ENCODE assay signal across 8 cellular contexts in genomic region chr19:5826531-5827341, GRCh38. TPM values are rescaled to one million over a fixed set of nuclear protein-coding genes. Genes with fewer than 3 reads are reported as not detected.
DNase-seq lines count a peak whose midpoint lies in the region; ATAC-seq and TF ChIP-seq lines count a peak whose summit lies in the region.

No MANE protein-coding gene starts in this region.

- no peaks in the 10 kb centered on the region for H3K36me3 ChIP-seq in adipocyte (ENCODE audit: control insufficient read depth, insufficient read depth, low read length, severe bottlenecking)
- H3K36me3 ChIP-seq in transverse colon: no peaks in the 10 kb centered on the region

- ATAC-seq in GM19452 (IDR thresholded peaks at IDR 0.05; ENCODE audit: unreplicated experiment): no peak

- peak; percentile 43 to 66 for DNase-seq in HL-60 (ENCODE audit: low read depth in 1 of 2, low spot score in 1 of 2)
- DNase-seq in NCI-H82 (lab: John Stamatoyannopoulos, UW): peak; percentile 82
- peak; percentile 29 for DNase-seq in adipocyte (ENCODE audit: low read depth)
- DNase-seq in islet precursor cell: peak; percentile 92
- peak; percentile 88 for DNase-seq in transverse colon
- DNase-seq in activated gamma-delta T cell treated with Interleukin-2 at 50 U/mL for 16 hours: no peak

- H3K4me3 ChIP-seq in HL-60 (replicated peaks; ENCODE audit: insufficient read depth, low read length) (no peak overlapping the region), adipocyte (ENCODE audit: low read length) (peak overlapping the region; percentile 77), transverse colon (no peak overlapping the region)

- H3K9ac ChIP-seq in adipocyte (ENCODE audit: low read length): no peak overlapping the region

- TF ChIP-seq EP300 in transverse colon (IDR thresholded peaks at IDR 0.05; ENCODE audit: low read depth): no peak

- WGBS in transverse colon (ENCODE audit: low coverage in 1 of 2), 2 donors: 10 to 22% methylated on average over 4 to 24 of the region's 24 CpGs

- in situ Hi-C loops in transverse colon (cut with MboI; ENCODE audit: low pct_ligation_motif_present in 1 of 4, low pct_unique_long_range_greater_than_20kb in 1 of 4, low sequenced_read_pairs in 3 of 4): no loop called here

- H3K27me3 ChIP-seq in HL-60 (ENCODE audit: insufficient read depth, poor library complexity, severe bottlenecking): no peaks in the 10 kb centered on the region
- H3K27me3 ChIP-seq in adipocyte (replicated peaks; ENCODE audit: control insufficient read depth, insufficient read depth, low read length): peaks cover 22% of the 10 kb centered on the region
- H3K27me3 ChIP-seq in transverse colon: no peaks in the 10 kb centered on the region

- no peak for TF ChIP-seq POLR2A in transverse colon (IDR thresholded peaks at IDR 0.05)

- TF ChIP-seq CTCF in C4-2B (conservative IDR thresholded peaks at IDR 0.05) (no peak), HL-60 (IDR thresholded peaks at IDR 0.05; ENCODE audit: insufficient read depth, low read length) (no peak), transverse colon (IDR thresholded peaks at IDR 0.05) (peak in 3 of 5 experiments; percentile 19 to 37 (median 24))

- intact Hi-C loops in transverse colon (cut with DNase I; ENCODE audit: low total_unique reads): no loop called here

- H3K9me3 ChIP-seq in adipocyte (ENCODE audit: control insufficient read depth, low read length) (no peaks in the 10 kb centered on the region), transverse colon (no peaks in the 10 kb centered on the region)

- peaks cover 3% of the 10 kb centered on the region for H3K4me1 ChIP-seq in adipocyte (ENCODE audit: control insufficient read depth, insufficient read depth, low read length)
- H3K4me1 ChIP-seq in transverse colon: peaks cover 9 to 42% (median 32%) of the 10 kb centered on the region in 4 donors

- H3K27ac ChIP-seq in C4-2B (peak overlapping the region; percentile 84; the same call in 1 of the 2 replicates), HL-60 (replicated peaks) (no peak overlapping the region), transverse colon (peak overlapping the region; percentile 82 to 96 (median 90))

RNA-seq across cellular contexts. Expression of gene FUT6, which starts 12.8 kb away (rescaled TPM):
- total RNA-seq in transverse colon: 100 to 1,000 TPM in 2 of 4 donors, 10 to 100 TPM in 2; 71.9 to 251 (median 115) TPM

RNA-seq across cellular contexts. Expression of gene NRTN, which starts 21.9 kb away (rescaled TPM):
- 1 to 10 TPM in 3 of 4 donors, under 1 TPM in 1; 0.82 to 3.8 (median 1.5) TPM for total RNA-seq in transverse colon

RNA-seq across cellular contexts. Expression of gene FUT3, which starts 24.5 kb away (rescaled TPM):
- 100 to 1,000 TPM; 180 to 222 (median 191) TPM for total RNA-seq in transverse colon

RNA-seq across cellular contexts. Expression of gene DUS3L, which starts 35.8 kb away (rescaled TPM):
- total RNA-seq in transverse colon: 10 to 100 TPM; 28.3 to 86.6 (median 56.6) TPM

RNA-seq across cellular contexts. Expression of gene PRR22, which starts 42.2 kb away (rescaled TPM):
- total RNA-seq in transverse colon: 10 to 100 TPM in 1 of 4 donors, 1 to 10 TPM in 3; 1.1 to 10.5 (median 1.6) TPM

Comparison
In these comparisons a context has a peak if more than half of its experiments do, and no peak if none do; other contexts are left out.
1. CTCF ChIP-seq: peak in transverse colon (3 of 5); none in C4-2B (single experiment) and HL-60 (single experiment).